12 cellular contexts compared by ENCODE assay signal in genomic region chr2:102236132-102236531, GRCh38. TPM values are rescaled to one million over a fixed set of nuclear protein-coding genes. Genes with fewer than 3 reads are reported as not detected.
DNase-seq lines count a peak whose midpoint lies in the region; ATAC-seq and TF ChIP-seq lines count a peak whose summit lies in the region.
"Had no signal": no experiment of that assay in that cellular context is flagged by ENCODE, and none has a peak within 500 bp of the region (broad histone marks: within the 10 kb centered on the region; RNA-seq: fewer than 3 reads in every experiment).

No MANE protein-coding gene starts in this region.

- H3K27me3 Mint-ChIP-seq in natural killer cell treated with Interleukin-12 subunit alpha and Interleukin-12 subunit beta and Interleukin-15 and Interleukin-18, amount 100 ng/mL, for 72 hours = peaks cover 12 to 13% of the 10 kb centered on the region in 2 donors
- H3K27me3 Mint-ChIP-seq in natural killer cell (ENCODE audit: low read depth in 2 of 2) = peaks cover 53 to 68% of the 10 kb centered on the region in 2 donors
- H3K27me3 Mint-ChIP-seq in neural crest cell (ENCODE audit: low read depth) = peaks cover 5% of the 10 kb centered on the region
- H3K27me3 Mint-ChIP-seq: CD4-positive, alpha-beta memory T cell had no signal

- no peak overlapping the region for H3K4me3 Mint-ChIP-seq in natural killer cell treated with Interleukin-12 subunit alpha and Interleukin-12 subunit beta and Interleukin-15 and Interleukin-18, amount 100 ng/mL, for 72 hours
- H3K4me3 Mint-ChIP-seq in natural killer cell (no peak overlapping the region), neural crest cell (no peak overlapping the region)
- H3K4me3 Mint-ChIP-seq: CD4-positive, alpha-beta memory T cell had no signal

- intact Hi-C loops in natural killer cell (cut with micrococcal nuclease) = no loop called here

- TF ChIP-seq CTCF in natural killer cell (IDR thresholded peaks at IDR 0.05) = no peak
- no peak for TF ChIP-seq CTCF in neural crest cell (conservative IDR thresholded peaks at IDR 0.05)

- H3K27ac Mint-ChIP-seq in natural killer cell treated with Interleukin-12 subunit alpha and Interleukin-12 subunit beta and Interleukin-15 and Interleukin-18, amount 100 ng/mL, for 72 hours = peak overlapping the region; percentile 80 to 91
- no peak overlapping the region for H3K27ac Mint-ChIP-seq in natural killer cell
- H3K27ac Mint-ChIP-seq in neural crest cell (ENCODE audit: unreplicated experiment) = peak overlapping the region; percentile 67
- H3K27ac Mint-ChIP-seq: CD4-positive, alpha-beta memory T cell had no signal

- H3K9me3 Mint-ChIP-seq in natural killer cell treated with Interleukin-12 subunit alpha and Interleukin-12 subunit beta and Interleukin-15 and Interleukin-18, amount 100 ng/mL, for 72 hours = peaks cover 4% of the 10 kb centered on the region
- H3K9me3 Mint-ChIP-seq in natural killer cell (no peaks in the 10 kb centered on the region), neural crest cell (no peaks in the 10 kb centered on the region)
- H3K9me3 Mint-ChIP-seq: CD4-positive, alpha-beta memory T cell had no signal

- ATAC-seq in natural killer cell treated with Interleukin-12 subunit alpha and Interleukin-12 subunit beta and Interleukin-15 and Interleukin-18, amount 100 ng/mL, for 72 hours = no peak
- no peak for ATAC-seq in natural killer cell
- ATAC-seq in GM21723 (IDR thresholded peaks at IDR 0.05; ENCODE audit: unreplicated experiment) = no peak

- peaks cover 6% of the 10 kb centered on the region for H3K36me3 Mint-ChIP-seq in natural killer cell treated with Interleukin-12 subunit alpha and Interleukin-12 subunit beta and Interleukin-15 and Interleukin-18, amount 100 ng/mL, for 72 hours
- H3K36me3 Mint-ChIP-seq in natural killer cell (no peaks in the 10 kb centered on the region), neural crest cell (ENCODE audit: low read depth) (no peaks in the 10 kb centered on the region)
- H3K36me3 Mint-ChIP-seq: CD4-positive, alpha-beta memory T cell had no signal

- peaks cover 61 to 70% of the 10 kb centered on the region in 2 donors for H3K4me1 Mint-ChIP-seq in natural killer cell treated with Interleukin-12 subunit alpha and Interleukin-12 subunit beta and Interleukin-15 and Interleukin-18, amount 100 ng/mL, for 72 hours (ENCODE audit: low read depth in 2 of 2)
- H3K4me1 Mint-ChIP-seq in natural killer cell (peaks cover 25 to 36% of the 10 kb centered on the region in 2 donors), neural crest cell (peaks cover 5% of the 10 kb centered on the region)

- DNase-seq in NK-92 treated with Interleukin-12 subunit alpha and Interleukin-12 subunit beta, amount 100 ng/mL, for 24 hours (lab: John Stamatoyannopoulos, UW) = peak; percentile 28
- DNase-seq in NK-92 (lab: John Stamatoyannopoulos, UW; ENCODE audit: unreplicated experiment) (no peak), natural killer cell (no peak), neural crest cell (ENCODE audit: low read depth, low spot score) (no peak), SKM-1 treated with dmso at 0.1 percent for 144 hours (lab: John Stamatoyannopoulos, UW; ENCODE audit: unreplicated experiment) (no peak), DMS 273 (lab: John Stamatoyannopoulos, UW; ENCODE audit: unreplicated experiment) (no peak)
- DNase-seq in natural killer cell treated with Interleukin-12 subunit alpha and Interleukin-12 subunit beta and Interleukin-15 and Interleukin-18, amount 100 ng/mL, for 72 hours (ENCODE audit: low spot score) = no peak
- DNase-seq: CD4-positive, alpha-beta memory T cell; DMS79 treated with DMSO at 0.1 percent for 48 hours; GF-D8 had no signal

RNA-seq across cellular contexts. Expression of gene IL1RL2, which starts 49.3 kb away (rescaled TPM):
- under 1 TPM in 1 of 2 donors, not detected in 1; 0.19 TPM for total RNA-seq in natural killer cell treated with Interleukin-12 subunit alpha and Interleukin-12 subunit beta and Interleukin-15 and Interleukin-18, amount 100 ng/mL, for 72 hours
- total RNA-seq in natural killer cell (not detected), neural crest cell (not detected in 2 replicates)
- total RNA-seq: H4 had no signal

Comparison
In these comparisons a context has a peak if more than half of its experiments do, and no peak if none do; other contexts are left out.
1. H3K27ac Mint-ChIP-seq: peak in natural killer cell treated with Interleukin-12 subunit alpha and Interleukin-12 subunit beta and Interleukin-15 and Interleukin-18, amount 100 ng/mL, for 72 hours (2 of 2) and neural crest cell (single experiment); none in natural killer cell (0 of 2).